Comparison of ENCODE assay signal across 21 cellular contexts in the genomic region with DNA sequence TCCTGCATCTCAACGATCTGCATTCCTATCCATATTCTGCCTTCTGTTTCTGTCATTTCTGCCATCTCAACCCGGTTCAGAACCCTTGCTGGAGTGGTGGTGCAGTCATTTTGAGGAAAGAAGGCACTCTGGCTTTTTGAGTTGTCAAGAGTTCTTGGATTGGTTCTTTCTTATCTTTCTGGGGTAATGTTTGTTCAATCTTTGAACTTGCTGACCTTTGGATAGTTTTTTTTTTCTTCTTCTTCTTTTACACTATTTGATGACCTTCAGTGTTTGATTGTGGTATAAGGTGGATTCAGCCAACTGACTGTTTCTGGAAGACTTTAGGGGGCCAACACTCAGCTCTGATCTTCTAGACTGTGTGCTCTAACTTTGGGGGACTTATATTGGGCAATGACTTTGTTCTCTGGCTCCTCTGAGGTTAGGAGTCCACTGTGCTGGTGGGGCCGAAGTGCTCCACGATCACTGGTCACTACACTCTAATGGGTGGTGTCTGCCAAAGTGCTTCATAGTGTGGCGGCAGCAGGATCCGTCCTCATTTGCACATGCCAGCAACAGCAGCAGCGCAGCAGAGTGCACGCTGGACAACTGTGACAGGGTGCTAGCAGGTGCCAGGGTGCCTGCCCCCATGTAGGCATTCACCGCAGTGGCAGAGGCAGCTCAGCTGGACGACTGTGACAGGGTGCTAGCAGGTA.
DNase-seq lines count a peak whose midpoint lies in the region; ATAC-seq, FAIRE-seq and TF ChIP-seq lines count a peak whose summit lies in the region.
"Had no signal": no experiment of that assay in that cellular context is flagged by ENCODE, and none has a peak within 500 bp of the region (broad histone marks: within the 10 kb centered on the region; RNA-seq: fewer than 3 reads in every experiment).

No MANE protein-coding gene starts in this region.

- no peaks in the 10 kb centered on the region for H3K9me3 Mint-ChIP-seq in central memory CD8-positive, alpha-beta T cell
- H3K9me3 Mint-ChIP-seq: CD4-positive, alpha-beta T cell had no signal

- peaks cover 30% of the 10 kb centered on the region for H3K4me1 ChIP-seq in cardiac muscle cell (ENCODE audit: low read depth)
- H3K4me1 ChIP-seq in left ventricle myocardium inferior: peaks cover 15% of the 10 kb centered on the region
- H3K4me1 ChIP-seq in right lobe of liver: peaks cover 0 to 8% (median 4%) of the 10 kb centered on the region in 4 donors
- peaks cover 0 to 4% of the 10 kb centered on the region in 2 donors for H3K4me1 ChIP-seq in small intestine (ENCODE audit: control insufficient read depth in 2 of 2, insufficient read depth in 1 of 2, low read depth in 1 of 2, low read length in 1 of 2)
- no peaks in the 10 kb centered on the region for H3K4me1 ChIP-seq in upper lobe of right lung
- no peaks in the 10 kb centered on the region for H3K4me1 ChIP-seq in esophagus squamous epithelium
- H3K4me1 ChIP-seq: A549, HAP-1 had no signal

- H3K27ac ChIP-seq in cardiac muscle cell (peak overlapping the region; percentile 61), left ventricle myocardium inferior (replicated peaks) (no peak overlapping the region), right lobe of liver (peak overlapping the region in 2 of 3 donors; percentile 1 to 60), small intestine (ENCODE audit: low read depth in 1 of 2, low read length in 1 of 2) (no peak overlapping the region), upper lobe of right lung (no peak overlapping the region), esophagus squamous epithelium (no peak overlapping the region)
- H3K27ac ChIP-seq: 22Rv1, A549, C4-2B, GM23248, HL-60 had no signal

- H3K9me3 ChIP-seq in cardiac muscle cell (ENCODE audit: low read depth) (no peaks in the 10 kb centered on the region), left ventricle myocardium inferior (replicated peaks) (no peaks in the 10 kb centered on the region), right lobe of liver (no peaks in the 10 kb centered on the region), small intestine (ENCODE audit: control insufficient read depth, low read depth) (no peaks in the 10 kb centered on the region), upper lobe of right lung (no peaks in the 10 kb centered on the region), esophagus squamous epithelium (no peaks in the 10 kb centered on the region)
- H3K9me3 ChIP-seq: A549, HAP-1 had no signal

- peaks cover 3% of the 10 kb centered on the region for H3K36me3 Mint-ChIP-seq in central memory CD8-positive, alpha-beta T cell (ENCODE audit: insufficient read depth)

- no peaks in the 10 kb centered on the region for H3K27me3 Mint-ChIP-seq in central memory CD8-positive, alpha-beta T cell
- H3K27me3 Mint-ChIP-seq: CD4-positive, alpha-beta T cell had no signal

- TF ChIP-seq POLR2A in right lobe of liver (IDR thresholded peaks at IDR 0.05): no peak
- TF ChIP-seq POLR2A in esophagus squamous epithelium (IDR thresholded peaks at IDR 0.05): no peak

- intact Hi-C loops in left ventricle myocardium inferior (cut with micrococcal nuclease): no loop called here
- intact Hi-C loops in right lobe of liver (cut with DNase I): no loop called here
- intact Hi-C loops in upper lobe of right lung (cut with DNase I): no loop called here
- intact Hi-C loops in esophagus squamous epithelium (cut with DNase I): no loop called here

- no peak for ATAC-seq in central memory CD8-positive, alpha-beta T cell (replicated peaks; ENCODE audit: extremely low read depth, poor library complexity, severe bottlenecking)
- ATAC-seq in right lobe of liver: peak; percentile 83 to 93 (median 92)
- ATAC-seq in upper lobe of right lung: no peak
- ATAC-seq: A549 had no signal

- H3K27me3 ChIP-seq in cardiac muscle cell: no peaks in the 10 kb centered on the region
- no peaks in the 10 kb centered on the region for H3K27me3 ChIP-seq in left ventricle myocardium inferior (ENCODE audit: low read depth)
- no peaks in the 10 kb centered on the region for H3K27me3 ChIP-seq in right lobe of liver
- H3K27me3 ChIP-seq in small intestine (ENCODE audit: control insufficient read depth in 2 of 2, insufficient read depth in 2 of 2, low read length in 2 of 2): no peaks in the 10 kb centered on the region
- H3K27me3 ChIP-seq in upper lobe of right lung: no peaks in the 10 kb centered on the region
- no peaks in the 10 kb centered on the region for H3K27me3 ChIP-seq in esophagus squamous epithelium

- no peak for TF ChIP-seq CTCF in cardiac muscle cell (IDR thresholded peaks at IDR 0.05; ENCODE audit: low read depth, low read length)
- TF ChIP-seq CTCF in left ventricle myocardium inferior (IDR thresholded peaks at IDR 0.05; ENCODE audit: borderline replicate concordance): no peak
- TF ChIP-seq CTCF in right lobe of liver (IDR thresholded peaks at IDR 0.05): no peak
- TF ChIP-seq CTCF in upper lobe of right lung (IDR thresholded peaks at IDR 0.05): no peak
- no peak for TF ChIP-seq CTCF in esophagus squamous epithelium (IDR thresholded peaks at IDR 0.05)

- H3K4me3 ChIP-seq in cardiac muscle cell (no peak overlapping the region), left ventricle myocardium inferior (no peak overlapping the region), right lobe of liver (peak overlapping the region in 1 of 3 donors; percentile 17), small intestine (ENCODE audit: low read depth in 1 of 2, low read length in 2 of 2) (no peak overlapping the region), upper lobe of right lung (no peak overlapping the region), esophagus squamous epithelium (no peak overlapping the region)
- H3K4me3 ChIP-seq: A549, GM23248, HAP-1 had no signal

- 41% methylated on average over 7 of the region's 10 CpGs for WGBS in right lobe of liver (ENCODE audit: insufficient coverage, low coverage, low lambda C conversion rate, missing lambda C conversion rate)
- 71 to 83% (median 73%) methylated on average over 10 of the region's 10 CpGs for WGBS in small intestine, 3 donors
- WGBS in esophagus squamous epithelium, 2 donors: 84 to 96% methylated on average over 4 of the region's 10 CpGs

- peaks cover 22% of the 10 kb centered on the region for H3K4me1 Mint-ChIP-seq in central memory CD8-positive, alpha-beta T cell

- no peak for DNase-seq in cardiac muscle cell (ENCODE audit: low read depth in 1 of 2, low spot score in 1 of 2)
- no peak for DNase-seq in left ventricle myocardium inferior
- DNase-seq in central memory CD8-positive, alpha-beta T cell (ENCODE audit: low spot score in 2 of 2): no peak
- peak; percentile 25 to 79 (median 71) for DNase-seq in right lobe of liver
- DNase-seq in small intestine: peak; percentile 8
- no peak for DNase-seq in upper lobe of right lung
- no peak for DNase-seq in esophagus squamous epithelium (lab: John Stamatoyannopoulos, UW)
- no peak for DNase-seq in NCI-H774 (lab: John Stamatoyannopoulos, UW)
- DNase-seq: AML-193; CD4-positive, alpha-beta T cell; DMS153; DMS79; GDM1; GM23248 had no signal

- H3K4me3 Mint-ChIP-seq in central memory CD8-positive, alpha-beta T cell: no peak overlapping the region
- H3K4me3 Mint-ChIP-seq: CD4-positive, alpha-beta T cell had no signal

- H3K36me3 ChIP-seq in cardiac muscle cell (no peaks in the 10 kb centered on the region), left ventricle myocardium inferior (no peaks in the 10 kb centered on the region), right lobe of liver (no peaks in the 10 kb centered on the region), small intestine (ENCODE audit: control insufficient read depth in 2 of 2, insufficient read depth in 2 of 2, low read length in 2 of 2) (no peaks in the 10 kb centered on the region), upper lobe of right lung (no peaks in the 10 kb centered on the region), esophagus squamous epithelium (peaks cover 0 to 18% (median 0%) of the 10 kb centered on the region in 3 donors)
- H3K36me3 ChIP-seq: HAP-1 had no signal

- no peak for FAIRE-seq in small intestine (lab: Jason Lieb, UNC)
- FAIRE-seq: A549, GM12892, GM18507 had no signal

- peak overlapping the region; percentile 5 for H3K27ac Mint-ChIP-seq in central memory CD8-positive, alpha-beta T cell (ENCODE audit: low read depth)
- H3K27ac Mint-ChIP-seq: CD4-positive, alpha-beta T cell had no signal

Comparison
In these comparisons a context has a peak if more than half of its experiments do, and no peak if none do; other contexts are left out.
1. H3K27ac ChIP-seq: peak in cardiac muscle cell (single experiment) and right lobe of liver (2 of 3); none in left ventricle myocardium inferior (single experiment), small intestine (0 of 2), upper lobe of right lung (single experiment) and esophagus squamous epithelium (0 of 4).
2. DNase-seq: peak in right lobe of liver (3 of 3) and small intestine (single experiment); none in cardiac muscle cell (0 of 2), left ventricle myocardium inferior (single experiment), central memory CD8-positive, alpha-beta T cell (0 of 2), upper lobe of right lung (single experiment), esophagus squamous epithelium (single experiment) and NCI-H774 (single experiment).
3. ATAC-seq: peak in right lobe of liver (4 of 4); none in central memory CD8-positive, alpha-beta T cell (single experiment) and upper lobe of right lung (single experiment).